Comparison of ENCODE assay signal across 18 cellular contexts in the genomic region with DNA sequence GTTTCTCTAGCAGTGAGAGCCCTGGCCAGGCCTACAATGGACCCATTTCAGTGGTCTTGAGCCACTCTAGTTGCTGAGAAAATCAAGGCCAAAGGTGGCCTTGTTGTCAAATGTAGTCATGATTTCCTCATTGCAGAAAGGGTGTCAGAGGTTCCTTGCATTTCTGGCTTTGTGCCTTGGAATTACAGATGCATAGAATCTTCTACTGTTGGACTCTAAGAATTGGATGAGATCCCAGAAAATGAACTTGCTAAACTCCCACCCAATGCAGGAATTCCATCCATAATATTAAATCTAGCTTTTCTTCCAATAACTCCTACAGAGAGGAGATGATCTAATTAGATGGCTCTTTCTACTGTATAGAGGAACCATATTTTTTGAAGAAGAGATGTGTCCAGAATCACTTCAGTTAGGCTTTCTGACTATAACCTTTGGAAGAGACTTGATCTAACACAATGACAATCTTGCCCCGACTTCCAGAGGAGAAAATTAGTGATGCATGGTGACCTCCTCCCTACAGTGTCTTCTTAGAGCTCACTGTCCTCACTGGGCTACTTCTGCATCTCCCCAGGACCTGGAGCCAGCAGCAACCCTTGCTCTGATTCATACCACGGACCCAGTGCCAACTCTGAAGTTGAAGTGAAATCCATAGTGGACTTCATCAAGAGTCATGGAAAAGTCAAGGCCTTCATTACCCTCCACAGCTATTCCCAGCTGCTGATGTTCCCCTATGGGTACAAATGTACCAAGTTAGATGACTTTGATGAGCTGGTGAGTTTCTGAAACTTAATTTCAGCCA. TPM values are rescaled to one million over a fixed set of nuclear protein-coding genes. Genes with fewer than 3 reads are reported as not detected.
DNase-seq lines count a peak whose midpoint lies in the region; ATAC-seq, FAIRE-seq and TF ChIP-seq lines count a peak whose summit lies in the region.
"Had no signal": no experiment of that assay in that cellular context is flagged by ENCODE, and none has a peak within 500 bp of the region (broad histone marks: within the 10 kb centered on the region; RNA-seq: fewer than 3 reads in every experiment).

No MANE protein-coding gene starts in this region.

- no peak for FAIRE-seq in endothelial cell of umbilical vein (lab: Jason Lieb, UNC)
- FAIRE-seq: GM12891, TTC549 had no signal

- H2AFZ ChIP-seq in endothelial cell of umbilical vein (ENCODE audit: low read depth, low read length): no peak overlapping the region
- no peak overlapping the region for H2AFZ ChIP-seq in neuronal stem cell (ENCODE audit: low read length)

- H3K9me3 ChIP-seq in endothelial cell of umbilical vein (replicated peaks; ENCODE audit: control insufficient read depth, insufficient read depth, low read length) (no peaks in the 10 kb centered on the region), neuronal stem cell (replicated peaks in 1 of 2; ENCODE audit: control insufficient read depth in 2 of 2, insufficient read depth in 1 of 2, low read depth in 1 of 2, low read length in 2 of 2) (peaks cover 0 to 11% of the 10 kb centered on the region in 2 donors)
- H3K9me3 ChIP-seq: BE2C had no signal

- POLR2A ChIA-PET in endothelial cell of umbilical vein (lab: Charles Lee): no interaction called here

- H3K79me2 ChIP-seq in endothelial cell of umbilical vein (ENCODE audit: control insufficient read depth, insufficient read depth, low read length): no peaks in the 10 kb centered on the region

- H3K4me1 ChIP-seq in endothelial cell of umbilical vein (ENCODE audit: control insufficient read depth, extremely low read depth, insufficient read depth, low read length): no peaks in the 10 kb centered on the region
- H3K4me1 ChIP-seq in neuronal stem cell (ENCODE audit: control insufficient read depth in 2 of 2, insufficient read depth in 1 of 2, low read depth in 1 of 2, low read length in 2 of 2): peaks cover 7 to 11% of the 10 kb centered on the region in 2 donors
- H3K4me1 ChIP-seq: BE2C had no signal

- TF ChIP-seq CTCF in endothelial cell of umbilical vein (IDR thresholded peaks at IDR 0.05; ENCODE audit: extremely low read depth in 1 of 2, insufficient read depth in 1 of 2, low read depth in 1 of 2, low read length in 2 of 2): no peak

- H3K18ac ChIP-seq in neuronal stem cell (ENCODE audit: low read length): no peak overlapping the region

- H3K9ac ChIP-seq in endothelial cell of umbilical vein (replicated peaks; ENCODE audit: extremely low read depth, insufficient read depth, low read length) (no peak overlapping the region), neuronal stem cell (ENCODE audit: low read depth, low read length, poor library complexity) (no peak overlapping the region)

- no peak overlapping the region for H3K4me3 ChIP-seq in endothelial cell of umbilical vein (replicated peaks in 1 of 3; ENCODE audit: insufficient read depth in 1 of 3, low read depth in 1 of 3, low read length in 3 of 3)
- no peak overlapping the region for H3K4me3 ChIP-seq in neuronal stem cell (ENCODE audit: low read length in 2 of 2)

- no TSS peak for BruUV-seq in endothelial cell of umbilical vein (replicated peaks; lab: Mats Ljungman, UMichigan)

- no peaks in the 10 kb centered on the region for H4K20me1 ChIP-seq in endothelial cell of umbilical vein (replicated peaks; ENCODE audit: control insufficient read depth, extremely low read depth, insufficient read depth, low read length)

- CTCF ChIA-PET in endothelial cell of umbilical vein (lab: Charles Lee): interaction anchor here (1.0 kb wide), 1 partner anchor 479 kb away, joined by 3 read pairs; no protein-coding TSS in a partner anchor

- intact Hi-C loops in endothelial cell of umbilical vein (cut with micrococcal nuclease) (loop anchor here (1.0 to 2.0 kb wide), 2 partner anchors 210 to 443 kb away; no protein-coding TSS in a partner anchor), sciatic nerve (cut with DNase I) (loop anchor here (10.0 kb wide), 1 partner anchor 206 kb away; no protein-coding TSS in a partner anchor), posterior vena cava (cut with DNase I) (loop anchor here in 1 of 2 donors (10.0 kb wide), 1 partner anchor 216 kb away; a partner anchor contains a TSS)

- H3K27me3 ChIP-seq in endothelial cell of umbilical vein (ENCODE audit: control insufficient read depth in 2 of 2, insufficient read depth in 2 of 2, low read length in 2 of 2) (peaks cover 3 to 9% of the 10 kb centered on the region in 2 experiments), neuronal stem cell (ENCODE audit: control insufficient read depth in 3 of 3, insufficient read depth in 3 of 3, low read depth in 1 of 3, low read length in 3 of 3) (no peaks in the 10 kb centered on the region)
- H3K27me3 ChIP-seq: BE2C had no signal

- H4K91ac ChIP-seq in neuronal stem cell (ENCODE audit: low read depth, low read length, poor library complexity): no peak overlapping the region

- H3K9me1 ChIP-seq in endothelial cell of umbilical vein (replicated peaks; ENCODE audit: control insufficient read depth, extremely low read depth, insufficient read depth, low read length): no peaks in the 10 kb centered on the region

- H2BK12ac ChIP-seq in neuronal stem cell (ENCODE audit: low read length): peak overlapping the region; percentile 80

- no peaks in the 10 kb centered on the region for H3K79me1 ChIP-seq in neuronal stem cell (ENCODE audit: low read depth, low read length)

- no peak overlapping the region for H2AK5ac ChIP-seq in neuronal stem cell (ENCODE audit: low read depth, low read length)

- H2BK120ac ChIP-seq in neuronal stem cell (ENCODE audit: low read depth, low read length): peak overlapping the region; percentile 35

- H3K27ac ChIP-seq in endothelial cell of umbilical vein (ENCODE audit: insufficient read depth, low read depth, low read length) (no peak overlapping the region), neuronal stem cell (replicated peaks; ENCODE audit: low read length) (no peak overlapping the region)

- no peak overlapping the region for H3K23ac ChIP-seq in neuronal stem cell (ENCODE audit: low read depth, low read length, poor library complexity)

- H2BK15ac ChIP-seq in neuronal stem cell (ENCODE audit: low read length): no peak overlapping the region

- WGBS in neuronal stem cell (ENCODE audit: extremely low coverage in 2 of 2, insufficient read length in 2 of 2, insufficient replicate concordance in 1 of 2), 2 donors: no CpG with 5 or more reads among the region's 2 CpGs

- peak; percentile 90 for DNase-seq in EL
- peak; percentile 74 for DNase-seq in RPMI7951 (ENCODE audit: low read depth)
- peak; percentile 67 for DNase-seq in endothelial cell of umbilical vein (ENCODE audit: low read depth, low spot score)
- DNase-seq in neuronal stem cell (ENCODE audit: low spot score): no peak
- DNase-seq in Kasumi-1 (lab: John Stamatoyannopoulos, UW): no peak
- DNase-seq in sciatic nerve (ENCODE audit: low spot score): no peak
- DNase-seq in posterior vena cava (ENCODE audit: low spot score): no peak
- DNase-seq: activated CD4-positive, alpha-beta memory T cell treated with anti-CD3 and anti-CD28 coated beads for 36 hours; BE2C; DND-41; NCI-H187 treated with DMSO at 0.1 percent for 48 hours; NCI-H774; posterior cingulate gyrus; SHP77 treated with DMSO at 0.1 percent for 48 hours; stimulated activated CD4-positive, alpha-beta T cell treated with anti-CD3 and anti-CD28 coated beads, Interleukin-2, amount 100 ng/mL, for 24 hours had no signal

- no peak overlapping the region for H2BK5ac ChIP-seq in neuronal stem cell (ENCODE audit: low read length)

- no peak overlapping the region for H3K14ac ChIP-seq in neuronal stem cell (ENCODE audit: low read length)

- TF ChIP-seq POLR2A in endothelial cell of umbilical vein (IDR thresholded peaks at IDR 0.05; ENCODE audit: low read depth, low read length): no peak

- dilution Hi-C loops in endothelial cell of umbilical vein (cut with MboI; ENCODE audit: extremely low pct_ligation_motif_present, low sequenced_read_pairs): no loop called here

- no peaks in the 10 kb centered on the region for H3K36me3 ChIP-seq in endothelial cell of umbilical vein (ENCODE audit: control insufficient read depth in 2 of 2, extremely low read depth in 1 of 2, insufficient read depth in 2 of 2, low read length in 2 of 2)
- H3K36me3 ChIP-seq in neuronal stem cell (replicated peaks in 1 of 2; ENCODE audit: control insufficient read depth in 2 of 2, insufficient read depth in 2 of 2, low read length in 2 of 2): no peaks in the 10 kb centered on the region
- H3K36me3 ChIP-seq: BE2C had no signal

- ATAC-seq in GM21423 (IDR thresholded peaks at IDR 0.05; ENCODE audit: unreplicated experiment) (no peak), sciatic nerve (no peak)

- no peak overlapping the region for H3K4ac ChIP-seq in neuronal stem cell (ENCODE audit: low read length)

- H4K8ac ChIP-seq in neuronal stem cell (ENCODE audit: low read depth, low read length): no peak overlapping the region

- H3K4me2 ChIP-seq in endothelial cell of umbilical vein (ENCODE audit: insufficient read depth, low read length): no peak overlapping the region
- no peak overlapping the region for H3K4me2 ChIP-seq in neuronal stem cell (ENCODE audit: insufficient read depth, low read length, poor library complexity, severe bottlenecking)

RNA-seq across cellular contexts. Expression of a gene that starts 12.4 kb away (rescaled TPM):
- not detected in 2 replicates for total RNA-seq in RPMI7951 (2014; rRNA removed; shearing (Covaris generic))
- total RNA-seq in endothelial cell of umbilical vein (not detected in 2 replicates), sciatic nerve (1.2 TPM), posterior vena cava (under 1 TPM in 1 of 2 donors, not detected in 1; 0.67 TPM)
- polyA plus RNA-seq in endothelial cell of umbilical vein: not detected in 2 replicates
- 0.04 TPM in 1 of 2 replicates, not detected in the other for polyA plus RNA-seq in endothelial cell of umbilical vein (2011; cell fraction: cytosol; rRNA removed)
- not detected in 2 replicates for polyA plus RNA-seq in endothelial cell of umbilical vein (2011; cell fraction: nucleus; rRNA removed)
- not detected in 2 replicates for polyA plus RNA-seq in endothelial cell of umbilical vein (2012)
- polyA minus RNA-seq in endothelial cell of umbilical vein: not detected in 2 replicates
- not detected for polyA minus RNA-seq in endothelial cell of umbilical vein (2011; cell fraction: cytosol; rRNA and poly(A)+ RNA removed)
- polyA minus RNA-seq in endothelial cell of umbilical vein (2011; cell fraction: nucleus; rRNA and poly(A)+ RNA removed): not detected in 2 replicates
- 0.84 TPM for polyA plus RNA-seq in neuronal stem cell (2013, experiment 1 of 2)
- polyA plus RNA-seq in neuronal stem cell (2013, experiment 2 of 2): 0.69 TPM

RNA-seq across cellular contexts. Expression of a gene that starts 13.9 kb away (rescaled TPM):
- 16.8 and 17.9 TPM in 2 replicates for total RNA-seq in RPMI7951 (2014; rRNA removed; shearing (Covaris generic))
- total RNA-seq in endothelial cell of umbilical vein: not detected in 2 replicates
- 0.22 and 0.36 TPM in 2 replicates for polyA plus RNA-seq in endothelial cell of umbilical vein
- 0.52 and 0.56 TPM in 2 replicates for polyA plus RNA-seq in endothelial cell of umbilical vein (2011; cell fraction: cytosol; rRNA removed)
- polyA plus RNA-seq in endothelial cell of umbilical vein (2011; cell fraction: nucleus; rRNA removed): 0.60 and 1.1 TPM in 2 replicates
- 16.0 and 17.1 TPM in 2 replicates for polyA plus RNA-seq in endothelial cell of umbilical vein (2012)
- polyA minus RNA-seq in endothelial cell of umbilical vein: 0.12 and 0.30 TPM in 2 replicates
- polyA minus RNA-seq in endothelial cell of umbilical vein (2011; cell fraction: cytosol; rRNA and poly(A)+ RNA removed): 3.8 TPM
- 0.24 and 1.2 TPM in 2 replicates for polyA minus RNA-seq in endothelial cell of umbilical vein (2011; cell fraction: nucleus; rRNA and poly(A)+ RNA removed)
- 0.04 TPM for polyA plus RNA-seq in neuronal stem cell (2013, experiment 1 of 2)
- 0.11 TPM for polyA plus RNA-seq in neuronal stem cell (2013, experiment 2 of 2)
- 2.3 TPM for total RNA-seq in sciatic nerve
- under 1 TPM; 0.37 to 0.62 TPM for total RNA-seq in posterior vena cava

Comparison
In these comparisons a context has a peak if more than half of its experiments do, and no peak if none do; other contexts are left out.
1. DNase-seq: peak in EL (single experiment), RPMI7951 (single experiment) and endothelial cell of umbilical vein (single experiment); none in neuronal stem cell (single experiment), Kasumi-1 (0 of 2), sciatic nerve (single experiment) and posterior vena cava (single experiment).